In the genomic region with DNA sequence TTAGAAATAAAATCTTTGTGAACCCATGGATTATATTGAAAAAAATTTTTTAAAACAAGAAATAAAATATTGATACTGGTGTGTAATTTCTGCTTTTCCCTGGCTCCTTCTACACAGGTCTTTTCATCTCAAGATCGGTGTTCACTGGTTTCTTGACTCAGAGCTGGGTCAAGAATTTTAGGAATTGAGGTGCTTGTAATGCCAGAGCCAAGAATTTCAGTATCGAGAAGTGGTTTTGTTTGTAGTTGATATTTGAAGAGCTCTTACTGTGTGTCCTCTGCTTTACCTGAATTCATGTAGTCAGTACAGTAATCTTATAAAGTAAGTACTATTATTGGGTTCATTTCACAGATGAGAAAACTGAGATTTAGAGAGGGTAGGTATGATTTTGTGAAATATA, we compare ENCODE assay signal across 7 cellular contexts.
"Had no signal": no experiment of that assay in that cellular context is flagged by ENCODE, and none has a peak within 500 bp of the region (broad histone marks: within the 10 kb centered on the region; RNA-seq: fewer than 3 reads in every experiment).

No MANE protein-coding gene starts in this region.

- H3K27ac ChIP-seq: HL-60 had no signal

- H2AFZ ChIP-seq: GM23338 had no signal

- ATAC-seq: GM23338, HepG2 had no signal

- DNase-seq: H9, HCEC 1CT had no signal

- H3K4me3 ChIP-seq: GM23338 had no signal

- H3K4me2 ChIP-seq: GM23338 had no signal

- FAIRE-seq: H1, H54, HepG2 had no signal
